ENCODE assay signal across 1 cellular context in the genomic region with DNA sequence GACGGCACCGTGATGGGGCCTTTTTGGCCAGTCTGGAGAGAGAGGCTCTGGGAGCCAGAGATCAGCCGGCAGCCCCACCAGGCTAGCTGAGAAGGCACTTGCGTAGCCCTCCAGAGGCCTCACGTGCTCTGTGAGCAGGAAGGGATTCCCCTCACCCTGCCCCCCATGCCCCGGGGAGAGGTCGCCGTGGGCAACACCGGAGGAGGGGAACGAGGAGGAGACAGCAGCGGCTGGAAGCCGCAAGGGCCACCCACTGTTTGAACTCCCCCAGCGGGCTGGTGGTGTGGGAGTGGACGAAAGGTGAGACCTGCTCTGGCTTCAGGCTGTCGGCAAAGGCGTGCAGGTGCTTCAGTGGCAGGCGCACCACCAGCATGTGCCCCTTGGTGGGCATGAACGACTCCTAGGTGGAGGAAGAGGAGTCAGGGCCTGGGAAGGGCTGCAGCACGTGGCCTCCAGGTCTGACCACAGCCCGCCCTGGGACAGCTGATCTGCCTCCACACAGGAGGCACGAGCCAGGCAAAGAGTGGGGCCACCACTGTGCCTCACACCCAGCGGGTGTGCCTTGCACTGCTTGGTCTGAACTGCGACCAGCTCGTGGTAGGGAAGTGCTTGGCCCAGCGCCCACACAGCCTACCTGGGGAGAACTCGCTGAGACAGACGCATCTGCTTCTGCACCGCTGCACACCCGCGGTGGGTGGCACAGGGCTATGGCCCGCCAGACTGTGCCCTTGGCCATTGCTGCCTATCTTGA.
TF ChIP-seq lines count a peak whose summit lies in the region.

No MANE protein-coding gene starts in this region.

TF ChIP-seq in H1, 55 proteins besides CTCF, POLR2A, EP300 and RAD21 (continued from another document):
- TF ChIP-seq, protein P1, sequence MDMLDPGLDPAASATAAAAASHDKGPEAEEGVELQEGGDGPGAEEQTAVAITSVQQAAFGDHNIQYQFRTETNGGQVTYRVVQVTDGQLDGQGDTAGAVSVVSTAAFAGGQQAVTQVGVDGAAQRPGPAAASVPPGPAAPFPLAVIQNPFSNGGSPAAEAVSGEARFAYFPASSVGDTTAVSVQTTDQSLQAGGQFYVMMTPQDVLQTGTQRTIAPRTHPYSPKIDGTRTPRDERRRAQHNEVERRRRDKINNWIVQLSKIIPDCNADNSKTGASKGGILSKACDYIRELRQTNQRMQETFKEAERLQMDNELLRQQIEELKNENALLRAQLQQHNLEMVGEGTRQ (IDR thresholded peaks at IDR 0.05; ENCODE audit: low read length) = no peak
- TF ChIP-seq KDM1A (IDR thresholded peaks at IDR 0.05; ENCODE audit: borderline replicate concordance, low read length) (no peak), TEAD4 (IDR thresholded peaks at IDR 0.05; ENCODE audit: low read depth, low read length) (no peak)
